Comparison of ENCODE assay signal across 27 cellular contexts in the genomic region with DNA sequence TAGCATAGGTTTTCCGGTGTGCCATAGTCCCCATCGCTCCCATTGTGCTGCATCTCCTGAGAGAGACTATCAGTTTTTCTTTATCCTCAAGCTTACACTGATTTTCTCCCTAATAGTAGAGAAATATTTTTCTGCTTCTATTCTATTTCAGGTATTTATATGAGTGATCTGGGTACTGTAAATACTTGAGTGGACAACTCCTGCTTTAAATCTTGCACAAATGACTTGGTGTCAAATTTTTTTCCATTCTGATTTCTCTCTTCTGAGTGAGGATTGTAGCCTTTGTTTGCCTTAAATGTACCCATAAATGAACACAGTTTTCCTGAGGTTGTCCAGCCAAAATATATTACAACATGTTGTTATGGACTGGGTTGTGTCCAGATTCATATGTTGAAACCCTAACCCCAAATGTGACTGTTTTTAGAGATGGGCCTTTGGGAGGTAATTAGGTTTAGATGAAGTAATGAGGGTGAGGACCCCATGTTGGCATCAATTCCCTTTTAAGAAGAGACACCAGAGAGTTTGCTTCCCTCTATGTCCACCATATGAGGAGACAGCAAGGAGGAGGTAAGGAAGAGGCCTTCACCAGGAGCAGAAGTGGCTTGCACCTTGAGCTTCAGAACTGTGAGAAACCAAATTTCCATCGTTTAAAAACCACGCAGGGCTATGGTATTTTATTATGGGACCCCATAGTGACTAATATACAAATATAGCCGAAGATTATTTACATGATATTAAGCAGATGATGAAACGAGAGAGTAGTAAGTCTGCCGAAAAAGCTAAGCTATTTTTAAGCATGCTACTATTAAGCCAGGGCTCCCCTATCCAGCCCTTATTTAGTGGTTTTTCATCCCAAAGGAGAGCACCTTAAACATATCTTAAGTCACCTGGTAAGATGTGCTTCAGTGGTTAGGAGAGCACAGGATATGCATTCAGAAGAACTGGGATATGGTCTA.
"Had no signal": no experiment of that assay in that cellular context is flagged by ENCODE, and none has a peak within 500 bp of the region (broad histone marks: within the 10 kb centered on the region; RNA-seq: fewer than 3 reads in every experiment).

No MANE protein-coding gene starts in this region.

- H3K4me3 ChIP-seq: adrenal gland, cardiac muscle cell, coronary artery, dorsolateral prefrontal cortex, heart right ventricle, right lobe of liver, SJCRH30, tibial nerve had no signal

- DNase-seq: activated CD4-positive, alpha-beta T cell treated with anti-CD3 and anti-CD28 coated beads for 4 hours; activated CD4-positive, alpha-beta T cell treated with anti-CD3 and anti-CD28 coated beads, Interleukin-2, amount 50 U/mL, for 4 hours; activated CD4-positive, CD25-positive, alpha-beta regulatory T cell; activated CD8-positive, alpha-beta memory T cell treated with anti-CD3 and anti-CD28 coated beads for 24 hours; activated effector memory CD4-positive, alpha-beta T cell treated with anti-CD3 and anti-CD28 coated beads, Interleukin-2, amount 50 U/mL, for 16 hours; activated naive CD4-positive, alpha-beta T cell treated with anti-CD3 and anti-CD28 coated beads for 36 hours; activated naive CD8-positive, alpha-beta T cell treated with anti-CD3 and anti-CD28 coated beads for 36 hours; adrenal gland; aorta; cerebellar nuclear complex; dorsolateral prefrontal cortex; effector memory CD8-positive, alpha-beta T cell; erythroblast; foreskin keratinocyte; heart right ventricle; mammary epithelial cell; naive B cell; occipital lobe; right lobe of liver; SJCRH30; stimulated activated CD4-positive, alpha-beta T cell treated with anti-CD3 and anti-CD28 coated beads, Interleukin-15, amount 100 ng/mL, for 24 hours; stimulated activated CD4-positive, alpha-beta T cell treated with anti-CD3 and anti-CD28 coated beads, Interleukin-2, amount 100 ng/mL, for 24 hours; stimulated activated naive CD4-positive, alpha-beta T cell; T-helper 1 cell had no signal

- H3K27ac ChIP-seq: adrenal gland, cardiac muscle cell, coronary artery, dorsolateral prefrontal cortex, foreskin keratinocyte, heart right ventricle, right lobe of liver, SJCRH30, tibial nerve had no signal

- H3K4me1 ChIP-seq: adrenal gland, foreskin keratinocyte, right lobe of liver, SJCRH30, tibial nerve had no signal

- ATAC-seq: effector memory CD8-positive, alpha-beta T cell; foreskin keratinocyte; heart right ventricle; right lobe of liver had no signal

- H3K36me3 ChIP-seq: adrenal gland, cardiac muscle cell, heart right ventricle, right lobe of liver, SJCRH30, tibial nerve had no signal

- H3K9me3 ChIP-seq: adrenal gland, right lobe of liver, SJCRH30, tibial nerve had no signal

- H3K27me3 ChIP-seq: adrenal gland, cardiac muscle cell, dorsolateral prefrontal cortex, foreskin keratinocyte, heart right ventricle, right lobe of liver, SJCRH30, tibial nerve had no signal
